ENCODE assay signal across 9 cellular contexts in genomic region chr12:80946591-80946990, GRCh38. TPM values are rescaled to one million over a fixed set of nuclear protein-coding genes. Genes with fewer than 3 reads are reported as not detected.
DNase-seq lines count a peak whose midpoint lies in the region; ATAC-seq, FAIRE-seq and TF ChIP-seq lines count a peak whose summit lies in the region.
"Had no signal": no experiment of that assay in that cellular context is flagged by ENCODE, and none has a peak within 500 bp of the region (broad histone marks: within the 10 kb centered on the region; RNA-seq: fewer than 3 reads in every experiment).

No MANE protein-coding gene starts in this region.

- H2AFZ ChIP-seq in Karpas-422 (ENCODE audit: low read length), result no peak overlapping the region
- H2AFZ ChIP-seq in endothelial cell of umbilical vein (ENCODE audit: low read depth, low read length), result no peak overlapping the region

- H3K4me1 ChIP-seq in Karpas-422 (ENCODE audit: low read length) (no peaks in the 10 kb centered on the region), endothelial cell of umbilical vein (ENCODE audit: control insufficient read depth, extremely low read depth, insufficient read depth, low read length) (no peaks in the 10 kb centered on the region), transverse colon (peaks cover 0 to 8% (median 0%) of the 10 kb centered on the region in 4 donors)

- H3K9me3 ChIP-seq in Karpas-422 (ENCODE audit: low read length), result no peaks in the 10 kb centered on the region
- H3K9me3 ChIP-seq in endothelial cell of umbilical vein (replicated peaks; ENCODE audit: control insufficient read depth, insufficient read depth, low read length), result no peaks in the 10 kb centered on the region
- H3K9me3 ChIP-seq in transverse colon, result no peaks in the 10 kb centered on the region

- H3K27ac ChIP-seq in 22Rv1 (no peak overlapping the region), Karpas-422 (ENCODE audit: low read length) (no peak overlapping the region), endothelial cell of umbilical vein (ENCODE audit: insufficient read depth, low read depth, low read length) (no peak overlapping the region), transverse colon (no peak overlapping the region)

- no peak overlapping the region for H3K4me3 ChIP-seq in GM12865 (ENCODE audit: low read depth, low read length)
- no peak overlapping the region for H3K4me3 ChIP-seq in Karpas-422 (ENCODE audit: low read length)
- no peak overlapping the region for H3K4me3 ChIP-seq in endothelial cell of umbilical vein (replicated peaks in 1 of 3; ENCODE audit: insufficient read depth in 1 of 3, low read depth in 1 of 3, low read length in 3 of 3)
- no peak overlapping the region for H3K4me3 ChIP-seq in transverse colon

- H3K36me3 ChIP-seq in Karpas-422 (ENCODE audit: insufficient read depth, low read length) (no peaks in the 10 kb centered on the region), endothelial cell of umbilical vein (ENCODE audit: control insufficient read depth in 2 of 2, extremely low read depth in 1 of 2, insufficient read depth in 2 of 2, low read length in 2 of 2) (no peaks in the 10 kb centered on the region), transverse colon (no peaks in the 10 kb centered on the region)

- BruUV-seq in endothelial cell of umbilical vein (replicated peaks; lab: Mats Ljungman, UMichigan), result no TSS peak

- H3K79me2 ChIP-seq in Karpas-422 (ENCODE audit: low read length), result no peaks in the 10 kb centered on the region
- H3K79me2 ChIP-seq in endothelial cell of umbilical vein (ENCODE audit: control insufficient read depth, insufficient read depth, low read length), result no peaks in the 10 kb centered on the region

- POLR2A ChIA-PET in endothelial cell of umbilical vein (lab: Charles Lee), result no interaction called here

- TF ChIP-seq CTCF in 22Rv1 (IDR thresholded peaks at IDR 0.05) (peak; percentile 77), GM12865 (IDR thresholded peaks at IDR 0.05; ENCODE audit: insufficient read depth, low read depth, low read length, missing control alignments) (peak; percentile 1), endothelial cell of umbilical vein (IDR thresholded peaks at IDR 0.05; ENCODE audit: extremely low read depth in 1 of 2, insufficient read depth in 1 of 2, low read depth in 1 of 2, low read length in 2 of 2) (no peak), transverse colon (IDR thresholded peaks at IDR 0.05) (peak in 1 of 5 experiments; percentile 6)

- peaks cover 3% of the 10 kb centered on the region; the same call in 1 of the 2 replicates for H3K27me3 ChIP-seq in Karpas-422 (ENCODE audit: low read length)
- no peaks in the 10 kb centered on the region for H3K27me3 ChIP-seq in endothelial cell of umbilical vein (ENCODE audit: control insufficient read depth in 2 of 2, insufficient read depth in 2 of 2, low read length in 2 of 2)
- no peaks in the 10 kb centered on the region for H3K27me3 ChIP-seq in transverse colon

- TF ChIP-seq POLR2A in endothelial cell of umbilical vein (IDR thresholded peaks at IDR 0.05; ENCODE audit: low read depth, low read length) (no peak), transverse colon (IDR thresholded peaks at IDR 0.05) (no peak)

- ATAC-seq in HG03045 (IDR thresholded peaks at IDR 0.05; ENCODE audit: unreplicated experiment), result no peak

- DNase-seq in GM12865 (ENCODE audit: low read depth) (no peak), Karpas-422 (peak; percentile 44), endothelial cell of umbilical vein (ENCODE audit: low read depth, low spot score) (peak; percentile 5), transverse colon (no peak), MV-4-11 (lab: John Stamatoyannopoulos, UW) (no peak)
- no peak for DNase-seq in activated CD8-positive, alpha-beta memory T cell treated with anti-CD3 and anti-CD28 coated beads, Interleukin-2, amount 50 U/mL, for 4 hours
- DNase-seq: NCI-H526 had no signal

- WGBS in transverse colon (ENCODE audit: low coverage in 1 of 2), 2 donors, result 39 to 40% methylated on average over 3 of the region's 3 CpGs

- CTCF ChIA-PET in endothelial cell of umbilical vein (lab: Charles Lee), result interaction anchor here (0.6 to 2.0 kb wide), 10 partner anchors 9 to 751 kb away, joined by 3 to 9 read pairs (median 6); partner anchors contain the start of gene LIN7A

- dilution Hi-C loops in endothelial cell of umbilical vein (cut with MboI; ENCODE audit: extremely low pct_ligation_motif_present, low sequenced_read_pairs), result no loop called here

- no peak for FAIRE-seq in endothelial cell of umbilical vein (lab: Jason Lieb, UNC)

- H3K9ac ChIP-seq in Karpas-422 (ENCODE audit: low read length) (no peak overlapping the region), endothelial cell of umbilical vein (replicated peaks; ENCODE audit: extremely low read depth, insufficient read depth, low read length) (no peak overlapping the region)

- in situ Hi-C loops in transverse colon (cut with MboI; ENCODE audit: low pct_ligation_motif_present in 1 of 4, low pct_unique_long_range_greater_than_20kb in 1 of 4, low sequenced_read_pairs in 3 of 4), result no loop called here

- H3K4me2 ChIP-seq in Karpas-422 (ENCODE audit: low read depth, low read length, poor library complexity, severe bottlenecking) (no peak overlapping the region), endothelial cell of umbilical vein (ENCODE audit: insufficient read depth, low read length) (no peak overlapping the region)

- no peaks in the 10 kb centered on the region for H3K9me1 ChIP-seq in endothelial cell of umbilical vein (replicated peaks; ENCODE audit: control insufficient read depth, extremely low read depth, insufficient read depth, low read length)

- TF ChIP-seq EP300 in transverse colon (IDR thresholded peaks at IDR 0.05; ENCODE audit: low read depth), result no peak

- intact Hi-C loops in endothelial cell of umbilical vein (cut with micrococcal nuclease), result loop anchor here (10.0 kb wide), 1 partner anchor 472 kb away; no protein-coding TSS in a partner anchor
- intact Hi-C loops in transverse colon (cut with DNase I; ENCODE audit: low total_unique reads), result no loop called here

- H4K20me1 ChIP-seq in Karpas-422 (ENCODE audit: insufficient read depth, low read depth, low read length), result no peaks in the 10 kb centered on the region
- H4K20me1 ChIP-seq in endothelial cell of umbilical vein (replicated peaks; ENCODE audit: control insufficient read depth, extremely low read depth, insufficient read depth, low read length), result no peaks in the 10 kb centered on the region

- no peaks in the 10 kb centered on the region for H3K9me2 ChIP-seq in Karpas-422 (replicated peaks; ENCODE audit: insufficient read depth, low read length)

TF ChIP-seq in endothelial cell of umbilical vein, 7 proteins besides CTCF, POLR2A, EP300 and RAD21:
- TF ChIP-seq MYC (IDR thresholded peaks at IDR 0.05; ENCODE audit: low read depth, low read length) (no peak), FOS (IDR thresholded peaks at IDR 0.05; ENCODE audit: borderline replicate concordance, insufficient read depth, low read length) (no peak), POLR2AphosphoS5 (IDR thresholded peaks at IDR 0.05; ENCODE audit: insufficient read depth, low read depth, low read length) (no peak), JUN (IDR thresholded peaks at IDR 0.05; ENCODE audit: borderline replicate concordance, insufficient read depth, insufficient read length, low read depth) (no peak), MAX (IDR thresholded peaks at IDR 0.05; ENCODE audit: insufficient read depth, insufficient read length) (no peak), GATA2 (IDR thresholded peaks at IDR 0.05; ENCODE audit: insufficient read depth, insufficient read length, low read depth, low read length) (no peak), EZH2 (IDR thresholded peaks at IDR 0.05; ENCODE audit: borderline replicate concordance, low read depth, low read length, severe bottlenecking) (no peak)

RNA-seq across cellular contexts. Expression of gene LIN7A, which starts 8.9 kb away (rescaled TPM):
- total RNA-seq in Karpas-422 (2014; rRNA removed; shearing (Covaris generic); ENCODE audit: low replicate concordance), result 0.04 and 0.15 TPM in 2 replicates
- total RNA-seq in endothelial cell of umbilical vein, result 4.1 and 4.3 TPM in 2 replicates
- 0.73 and 1.6 TPM in 2 replicates for polyA plus RNA-seq in endothelial cell of umbilical vein
- 1.4 and 1.7 TPM in 2 replicates for polyA plus RNA-seq in endothelial cell of umbilical vein (2011; cell fraction: cytosol; rRNA removed)
- polyA plus RNA-seq in endothelial cell of umbilical vein (2011; cell fraction: nucleus; rRNA removed), result 3.4 and 3.5 TPM in 2 replicates
- 4.1 and 4.3 TPM in 2 replicates for polyA plus RNA-seq in endothelial cell of umbilical vein (2012)
- polyA minus RNA-seq in endothelial cell of umbilical vein, result 4.6 and 5.8 TPM in 2 replicates
- polyA minus RNA-seq in endothelial cell of umbilical vein (2011; cell fraction: cytosol; rRNA and poly(A)+ RNA removed), result not detected
- polyA minus RNA-seq in endothelial cell of umbilical vein (2011; cell fraction: nucleus; rRNA and poly(A)+ RNA removed), result 3.5 and 4.3 TPM in 2 replicates
- total RNA-seq in transverse colon, result 10 to 100 TPM in 2 of 4 donors, 1 to 10 TPM in 2; 7.4 to 31.0 (median 9.0) TPM

Comparison
In these comparisons a context has a peak if more than half of its experiments do, and no peak if none do; other contexts are left out.
1. CTCF ChIP-seq: peak in 22Rv1 (single experiment) and GM12865 (single experiment); none in endothelial cell of umbilical vein (0 of 2).
2. DNase-seq: peak in Karpas-422 (single experiment) and endothelial cell of umbilical vein (single experiment); none in GM12865 (single experiment), activated CD8-positive, alpha-beta memory T cell treated with anti-CD3 and anti-CD28 coated beads, Interleukin-2, amount 50 U/mL, for 4 hours (single experiment), transverse colon (single experiment) and MV-4-11 (single experiment).